In the genomic region with DNA sequence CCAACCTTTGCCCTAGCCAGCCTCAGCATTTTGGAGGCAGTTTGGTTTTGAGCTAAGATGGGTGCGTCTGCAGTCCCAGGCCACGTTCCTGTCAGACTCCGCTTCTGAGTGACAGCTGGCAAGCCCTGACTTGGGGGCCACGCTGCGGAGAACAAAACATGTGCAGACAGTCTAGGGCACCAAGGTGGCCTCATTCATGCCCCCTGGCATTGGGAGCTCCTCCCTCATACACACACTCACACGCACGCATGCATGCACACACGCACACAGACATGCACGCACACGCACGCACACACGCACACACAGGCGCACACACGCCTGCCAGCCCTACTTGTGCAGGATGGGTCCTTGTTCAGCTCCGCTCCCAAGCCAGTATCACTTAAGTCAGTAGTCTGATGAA, we compare ENCODE assay signal across 32 cellular contexts.
DNase-seq lines count a peak whose midpoint lies in the region; ATAC-seq and TF ChIP-seq lines count a peak whose summit lies in the region.
"Had no signal": no experiment of that assay in that cellular context is flagged by ENCODE, and none has a peak within 500 bp of the region (broad histone marks: within the 10 kb centered on the region; RNA-seq: fewer than 3 reads in every experiment).

No MANE protein-coding gene starts in this region.

- peaks cover 22% of the 10 kb centered on the region for H3K79me2 ChIP-seq in DND-41 (ENCODE audit: insufficient read depth, low read length)

- no peaks in the 10 kb centered on the region for H3K9me3 Mint-ChIP-seq in stimulated activated naive B cell treated with anti-CD40 and anti-IgM and Interleukin-4, amounts not matched to agents 10 μg/mL and 1 μg/mL and 100 μg/mL, for 72 hours
- H3K9me3 Mint-ChIP-seq: activated T-helper 1 cell treated with anti-CD3 and anti-CD28 coated beads, Interleukin-12 subunit alpha, Interleukin-12 subunit beta, Interleukin-2, Interleukin-4 antibody, amounts not matched to agents 30 ng/mL and 10 ng/mL and 1 ng/mL, durations not matched to agents 14 hours and 24 hours and 36 hours; CD14-positive monocyte; neural crest cell had no signal

- H3K4me3 Mint-ChIP-seq in stimulated activated naive B cell treated with anti-CD40 and anti-IgM and Interleukin-4, amounts not matched to agents 10 μg/mL and 1 μg/mL and 100 μg/mL, for 72 hours = no peak overlapping the region
- H3K4me3 Mint-ChIP-seq: activated T-helper 1 cell treated with anti-CD3 and anti-CD28 coated beads, Interleukin-12 subunit alpha, Interleukin-12 subunit beta, Interleukin-2, Interleukin-4 antibody, amounts not matched to agents 30 ng/mL and 10 ng/mL and 1 ng/mL, durations not matched to agents 14 hours and 24 hours and 36 hours; CD14-positive monocyte; neural crest cell had no signal

- peaks cover 12% of the 10 kb centered on the region; the same call in 1 of the 2 replicates for H4K20me1 ChIP-seq in DND-41 (ENCODE audit: insufficient read depth, low read length)

- peaks cover 89% of the 10 kb centered on the region for H3K36me3 ChIP-seq in DND-41 (ENCODE audit: insufficient read depth, low read length)
- H3K36me3 ChIP-seq: HAP-1 had no signal

- no peak for ATAC-seq in DND-41 (ENCODE audit: insufficient read depth, low read depth)
- ATAC-seq in stimulated activated naive B cell treated with anti-CD40 and anti-IgM and Interleukin-4, amounts not matched to agents 10 μg/mL and 1 μg/mL and 100 μg/mL, for 72 hours (replicated peaks) = no peak
- ATAC-seq: left cardiac atrium, PC-3, sciatic nerve had no signal

- no peaks in the 10 kb centered on the region for H3K27me3 ChIP-seq in DND-41 (ENCODE audit: insufficient read depth, low read length, poor library complexity)
- H3K27me3 ChIP-seq: suprapubic skin had no signal

- no peak overlapping the region for H2AFZ ChIP-seq in DND-41 (ENCODE audit: low read depth, low read length)

- no peak overlapping the region for H3K27ac Mint-ChIP-seq in stimulated activated naive B cell treated with anti-CD40 and anti-IgM and Interleukin-4, amounts not matched to agents 10 μg/mL and 1 μg/mL and 100 μg/mL, for 72 hours
- H3K27ac Mint-ChIP-seq: activated T-helper 1 cell treated with anti-CD3 and anti-CD28 coated beads, Interleukin-12 subunit alpha, Interleukin-12 subunit beta, Interleukin-2, Interleukin-4 antibody, amounts not matched to agents 30 ng/mL and 10 ng/mL and 1 ng/mL, durations not matched to agents 14 hours and 24 hours and 36 hours; progenitor cell of endocrine pancreas had no signal

- peaks cover 21 to 57% of the 10 kb centered on the region in 2 donors for H3K36me3 Mint-ChIP-seq in stimulated activated naive B cell treated with anti-CD40 and anti-IgM and Interleukin-4, amounts not matched to agents 10 μg/mL and 1 μg/mL and 100 μg/mL, for 72 hours

- no peak for TF ChIP-seq CTCF in DND-41 (IDR thresholded peaks at IDR 0.05; ENCODE audit: borderline replicate concordance, extremely low read depth, low read length, poor library complexity, severe bottlenecking)

- H3K9me3 ChIP-seq in DND-41 (ENCODE audit: insufficient read depth, low read length, severe bottlenecking) = no peaks in the 10 kb centered on the region
- H3K9me3 ChIP-seq: HAP-1, suprapubic skin had no signal

- H3K4me2 ChIP-seq in DND-41 (ENCODE audit: insufficient read depth, low read length) = no peak overlapping the region

- peaks cover 6 to 13% of the 10 kb centered on the region in 2 donors for H3K4me1 Mint-ChIP-seq in stimulated activated naive B cell treated with anti-CD40 and anti-IgM and Interleukin-4, amounts not matched to agents 10 μg/mL and 1 μg/mL and 100 μg/mL, for 72 hours

- no peaks in the 10 kb centered on the region for H3K27me3 Mint-ChIP-seq in stimulated activated naive B cell treated with anti-CD40 and anti-IgM and Interleukin-4, amounts not matched to agents 10 μg/mL and 1 μg/mL and 100 μg/mL, for 72 hours
- H3K27me3 Mint-ChIP-seq: progenitor cell of endocrine pancreas had no signal

- peaks cover 9% of the 10 kb centered on the region for H3K4me1 ChIP-seq in DND-41 (ENCODE audit: insufficient read depth, low read length)
- H3K4me1 ChIP-seq: HAP-1 had no signal

- DNase-seq in NCI-H1694 treated with DMSO at 0.1 percent for 48 hours (lab: John Stamatoyannopoulos, UW) (peak; percentile 29), NCI-H1694 (lab: John Stamatoyannopoulos, UW) (no peak), DND-41 (peak; percentile 2), ecto neural progenitor cell (ENCODE audit: low spot score) (peak; percentile 48), mesenteric fat pad (ENCODE audit: low spot score) (peak; percentile 59), COR-L47 (lab: John Stamatoyannopoulos, UW) (no peak), KG1 (lab: John Stamatoyannopoulos, UW) (no peak)
- no peak for DNase-seq in stimulated activated naive B cell treated with anti-CD40 and anti-IgM and Interleukin-4, amounts not matched to agents 10 μg/mL and 1 μg/mL and 100 μg/mL, for 72 hours
- DNase-seq: activated CD4-positive, alpha-beta T cell treated with anti-CD3 and anti-CD28 coated beads for 4 hours; activated naive CD4-positive, alpha-beta T cell treated with anti-CD3 and anti-CD28 coated beads, Interleukin-2, amount 50 U/mL, for 16 hours; amniotic stem cell; Calu3; effector memory CD4-positive, alpha-beta T cell; foreskin melanocyte; KBM-7; left cardiac atrium; mammary epithelial cell; MM.1S; NCI-H1417 treated with DMSO at 0.1 percent for 48 hours; NCI-H446; PC-3; Right ventricle myocardium superior; stimulated activated CD4-positive, alpha-beta T cell treated with anti-CD3 and anti-CD28 coated beads, Interleukin-4, amount 100 ng/mL, for 4 hours; stimulated activated naive CD4-positive, alpha-beta T cell had no signal

- H3K9ac ChIP-seq in DND-41 (ENCODE audit: low read depth, low read length) = no peak overlapping the region

- peak overlapping the region; percentile 18; the same call in 1 of the 2 replicates for H3K27ac ChIP-seq in DND-41 (ENCODE audit: low read length)
- H3K27ac ChIP-seq: 22Rv1, suprapubic skin had no signal

- H3K4me3 ChIP-seq in DND-41 (ENCODE audit: low read depth in 1 of 2, low read length in 2 of 2) = no peak overlapping the region
- H3K4me3 ChIP-seq: HAP-1, suprapubic skin had no signal

Comparison
In these comparisons a context has a peak if more than half of its experiments do, and no peak if none do; other contexts are left out.
1. DNase-seq: peak in NCI-H1694 treated with DMSO at 0.1 percent for 48 hours (single experiment), DND-41 (single experiment), ecto neural progenitor cell (single experiment) and mesenteric fat pad (single experiment); none in NCI-H1694 (single experiment), stimulated activated naive B cell treated with anti-CD40 and anti-IgM and Interleukin-4, amounts not matched to agents 10 μg/mL and 1 μg/mL and 100 μg/mL, for 72 hours (single experiment), COR-L47 (single experiment) and KG1 (single experiment).